Comparison of ENCODE assay signal across 14 cellular contexts in the genomic region with DNA sequence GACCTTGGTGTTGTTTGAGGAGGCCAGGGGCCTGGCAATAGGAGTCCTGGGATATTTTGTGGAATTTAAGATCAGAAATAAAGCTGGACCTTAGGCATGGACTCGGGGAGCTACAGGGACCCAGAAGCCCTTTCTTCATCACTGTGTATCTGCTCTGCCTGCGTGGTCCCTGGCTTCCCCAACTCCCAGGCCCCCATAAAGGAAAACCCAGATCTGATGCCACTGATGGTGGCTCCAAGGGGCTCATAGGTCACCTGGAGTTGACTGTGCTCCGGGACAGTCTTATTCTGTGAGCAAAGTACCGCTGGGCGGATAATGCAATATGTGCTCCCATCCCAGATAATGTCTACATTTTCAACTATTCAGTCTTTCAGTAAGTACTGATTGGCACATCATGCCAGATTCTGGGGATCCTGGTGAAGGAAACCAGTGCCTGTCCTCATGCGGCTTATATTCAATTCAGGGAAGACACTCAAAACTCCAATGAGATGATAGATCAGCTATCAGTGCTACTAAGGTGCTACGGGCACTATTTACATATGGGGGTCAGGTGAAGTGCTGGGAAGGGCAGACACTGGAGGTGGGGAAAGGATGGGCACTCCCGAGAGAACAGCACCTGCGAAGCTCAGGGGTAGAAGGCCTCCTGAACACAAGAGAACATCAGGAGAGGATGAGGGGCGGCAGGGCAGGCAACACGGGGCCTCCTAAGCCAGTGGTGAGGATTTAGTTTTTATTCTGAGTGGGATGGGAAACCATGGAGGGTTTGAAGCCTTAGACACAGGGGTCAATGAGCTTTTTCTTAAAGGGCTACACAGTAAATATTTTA. TPM values are rescaled to one million over a fixed set of nuclear protein-coding genes. Genes with fewer than 3 reads are reported as not detected.
DNase-seq lines count a peak whose midpoint lies in the region; ATAC-seq, FAIRE-seq and TF ChIP-seq lines count a peak whose summit lies in the region.
"Had no signal": no experiment of that assay in that cellular context is flagged by ENCODE, and none has a peak within 500 bp of the region (broad histone marks: within the 10 kb centered on the region; RNA-seq: fewer than 3 reads in every experiment).

No MANE protein-coding gene starts in this region.

- no TSS peak for BruUV-seq in GM12878 (replicated peaks; lab: Mats Ljungman, UMichigan)

- H4K91ac ChIP-seq in mesenchymal stem cell (ENCODE audit: low read length) = no peak overlapping the region

- H3K79me2 ChIP-seq in GM12878 (ENCODE audit: control insufficient read depth, insufficient read depth, low read length) = peaks cover 11% of the 10 kb centered on the region

- H3K14ac ChIP-seq in mesenchymal stem cell (ENCODE audit: low read length in 2 of 2) = no peak overlapping the region

- no peaks in the 10 kb centered on the region for H4K20me1 ChIP-seq in GM12878 (ENCODE audit: control insufficient read depth, insufficient read depth)

- peaks cover 13% of the 10 kb centered on the region for H3K79me1 ChIP-seq in mesenchymal stem cell (replicated peaks; ENCODE audit: low read length, poor library complexity, severe bottlenecking)

- H3K4me1 ChIP-seq in GM12878 (ENCODE audit: control insufficient read depth, insufficient read depth, low read length) (peaks cover 71% of the 10 kb centered on the region), mesenchymal stem cell (ENCODE audit: control insufficient read depth, insufficient read depth, low read depth, low read length) (peaks cover 39% of the 10 kb centered on the region), thymus (ENCODE audit: control insufficient read depth, insufficient read depth, low read length) (peaks cover 60% of the 10 kb centered on the region), HAP-1 (peaks cover 26% of the 10 kb centered on the region)

- H3K27ac Mint-ChIP-seq in activated naive CD4-positive, alpha-beta T cell treated with anti-CD3 and anti-CD28 coated beads, Interleukin-2, amount 10 ng/mL, durations not matched to agents 7 days and 5 days = peak overlapping the region; percentile 47

- H3K4me3 Mint-ChIP-seq in activated naive CD4-positive, alpha-beta T cell treated with anti-CD3 and anti-CD28 coated beads, Interleukin-2, amount 10 ng/mL, durations not matched to agents 7 days and 5 days = no peak overlapping the region

- SMC1A ChIA-PET in GM12878 (lab: Charles Lee; ENCODE audit: uncharacterized antibody, unreplicated experiment) = interaction anchor here (0.9 to 16.7 kb wide), 15 partner anchors 8 to 309 kb away, joined by 3 to 397 read pairs (median 4); a partner anchor contains a TSS

- peaks cover 55% of the 10 kb centered on the region for H3K4me1 Mint-ChIP-seq in activated naive CD4-positive, alpha-beta T cell treated with anti-CD3 and anti-CD28 coated beads, Interleukin-2, amount 10 ng/mL, durations not matched to agents 7 days and 5 days

- no peak overlapping the region for H3K18ac ChIP-seq in mesenchymal stem cell (ENCODE audit: low read depth in 1 of 2, low read length in 2 of 2)

- H2BK15ac ChIP-seq in mesenchymal stem cell (ENCODE audit: low read depth, poor library complexity, severe bottlenecking) = no peak overlapping the region

- TF ChIP-seq POLR2A in GM12878 (IDR thresholded peaks at IDR 0.05; ENCODE audit: low read depth, low read length) = no peak; the same call in 1 of the 2 replicates

- H3K36me3 ChIP-seq in GM12878 (ENCODE audit: control insufficient read depth in 2 of 2, insufficient read depth in 2 of 2, low read length in 1 of 2) (no peaks in the 10 kb centered on the region; a peak in 2 of 4 replicates), mesenchymal stem cell (ENCODE audit: control insufficient read depth in 1 of 2, insufficient read depth in 2 of 2, low read depth in 1 of 2, low read length in 2 of 2) (peaks cover 7 to 29% of the 10 kb centered on the region in 2 experiments), thymus (ENCODE audit: control insufficient read depth, insufficient read depth) (no peaks in the 10 kb centered on the region), HAP-1 (replicated peaks) (no peaks in the 10 kb centered on the region), WERI-Rb-1 (no peaks in the 10 kb centered on the region)
- H3K36me3 ChIP-seq: thyroid gland had no signal

- no peak overlapping the region for H3K4ac ChIP-seq in mesenchymal stem cell (ENCODE audit: low read depth in 1 of 2, low read length in 2 of 2)

- RAD21 ChIA-PET in GM12878 (lab: Charles Lee; ENCODE audit: unreplicated experiment) = interaction anchor here (0.7 to 17.3 kb wide), 7 partner anchors 8 to 184 kb away, joined by 3 to 413 read pairs (median 6); a partner anchor contains a TSS

- H4K8ac ChIP-seq in mesenchymal stem cell (ENCODE audit: low read length) = no peak overlapping the region

- H3K4me2 ChIP-seq in GM12878 (ENCODE audit: control insufficient read depth, insufficient read depth) = peak overlapping the region; percentile 34
- H3K4me2 ChIP-seq in mesenchymal stem cell (ENCODE audit: low read length, poor library complexity, severe bottlenecking) = no peak overlapping the region

- CTCF ChIA-PET in activated naive CD4-positive, alpha-beta T cell treated with anti-CD3 and anti-CD28 coated beads, Interleukin-2, amount 10 ng/mL, durations not matched to agents 7 days and 5 days (lab: Charles Lee) = interaction anchor here (0.6 to 3.9 kb wide), 3 partner anchors 23 to 69 kb away, joined by 3 to 10 read pairs (median 4); no protein-coding TSS in a partner anchor
- CTCF ChIA-PET in GM12878 (lab: Yijun Ruan, JAX) = interaction anchor here (0.5 to 17.2 kb wide), 7 partner anchors 9 to 187 kb away, joined by 3 to 244 read pairs (median 5); a partner anchor contains a TSS

- H3K27me3 ChIP-seq in GM12878 (replicated peaks in 1 of 2; ENCODE audit: control insufficient read depth in 2 of 2, insufficient read depth in 2 of 2, low read length in 1 of 2) (no peaks in the 10 kb centered on the region), mesenchymal stem cell (ENCODE audit: control insufficient read depth in 1 of 2, insufficient read depth in 1 of 2, low read length in 2 of 2) (no peaks in the 10 kb centered on the region), thymus (ENCODE audit: control insufficient read depth, insufficient read depth) (no peaks in the 10 kb centered on the region), HAP-1 (ENCODE audit: low read depth) (no peaks in the 10 kb centered on the region), WERI-Rb-1 (ENCODE audit: insufficient read depth, low read depth, severe bottlenecking) (no peaks in the 10 kb centered on the region)
- H3K27me3 ChIP-seq: thyroid gland had no signal

- peak overlapping the region; percentile 13 for H2AK5ac ChIP-seq in mesenchymal stem cell (ENCODE audit: low read length, severe bottlenecking)

- no peaks in the 10 kb centered on the region for H3K9me3 Mint-ChIP-seq in activated naive CD4-positive, alpha-beta T cell treated with anti-CD3 and anti-CD28 coated beads, Interleukin-2, amount 10 ng/mL, durations not matched to agents 7 days and 5 days

- H3K27me3 Mint-ChIP-seq in activated naive CD4-positive, alpha-beta T cell treated with anti-CD3 and anti-CD28 coated beads, Interleukin-2, amount 10 ng/mL, durations not matched to agents 7 days and 5 days = peaks cover 5% of the 10 kb centered on the region

- H2AFZ ChIP-seq in GM12878 (ENCODE audit: control insufficient read depth, low read depth, low read length) (no peak overlapping the region), mesenchymal stem cell (ENCODE audit: low read depth, low read length) (no peak overlapping the region)

- H3K4me3 ChIP-seq in GM12878 (no peak overlapping the region), mesenchymal stem cell (ENCODE audit: insufficient read depth in 1 of 2, low read depth in 1 of 2, low read length in 2 of 2) (no peak overlapping the region), thymus (ENCODE audit: low read length) (no peak overlapping the region), HAP-1 (no peak overlapping the region), WERI-Rb-1 (ENCODE audit: low read depth, low read length) (no peak overlapping the region)
- H3K4me3 ChIP-seq: lung, thyroid gland had no signal

- no peaks in the 10 kb centered on the region for H3K9me3 ChIP-seq in GM12878 (replicated peaks; ENCODE audit: control insufficient read depth, insufficient read depth, low read length)
- H3K9me3 ChIP-seq in mesenchymal stem cell (ENCODE audit: control insufficient read depth, low read length) = no peaks in the 10 kb centered on the region
- no peaks in the 10 kb centered on the region for H3K9me3 ChIP-seq in thymus (ENCODE audit: control insufficient read depth)
- H3K9me3 ChIP-seq in HAP-1 = no peaks in the 10 kb centered on the region
- H3K9me3 ChIP-seq in WERI-Rb-1 (ENCODE audit: severe bottlenecking) = no peaks in the 10 kb centered on the region
- H3K9me3 ChIP-seq: thyroid gland had no signal

- intact Hi-C loops in GM12878 (cut with micrococcal nuclease; ENCODE audit: unreplicated experiment) = loop anchor here (10.0 kb wide), 2 partner anchors 304 to 456 kb away; a partner anchor contains a TSS

- peak overlapping the region in 1 of 2 experiments; percentile 47 for H2BK12ac ChIP-seq in mesenchymal stem cell (ENCODE audit: low read length in 2 of 2)

- peaks cover 8% of the 10 kb centered on the region for H3K36me3 Mint-ChIP-seq in activated naive CD4-positive, alpha-beta T cell treated with anti-CD3 and anti-CD28 coated beads, Interleukin-2, amount 10 ng/mL, durations not matched to agents 7 days and 5 days

- H2BK5ac ChIP-seq in mesenchymal stem cell (ENCODE audit: low read depth, low read length, poor library complexity, severe bottlenecking) = no peak overlapping the region

- no peak overlapping the region for H2BK120ac ChIP-seq in mesenchymal stem cell (ENCODE audit: low read depth, low read length)

- no peak for TF ChIP-seq RAD21 in GM12878 (IDR thresholded peaks at IDR 0.05; ENCODE audit: insufficient read depth, low read depth, low read length)

- no peak for DNase-seq in activated naive CD4-positive, alpha-beta T cell treated with anti-CD3 and anti-CD28 coated beads, Interleukin-2, amount 10 ng/mL, durations not matched to agents 7 days and 5 days
- no peak for DNase-seq in activated naive CD4-positive, alpha-beta T cell treated with anti-CD3 and anti-CD28 coated beads, Interleukin-2, amount 50 U/mL, for 16 hours
- DNase-seq in GM12878 (ENCODE audit: low read depth, low spot score) = no peak
- DNase-seq in mesenchymal stem cell = no peak
- no peak for DNase-seq in HAP-1 (ENCODE audit: low spot score in 2 of 2)
- no peak for DNase-seq in WERI-Rb-1
- DNase-seq in mesenteric fat pad (ENCODE audit: low spot score) = no peak
- DNase-seq: effector memory CD4-positive, alpha-beta T cell; NCI-H2029 treated with DMSO at 0.1 percent for 48 hours; thyroid gland had no signal

- no peak for ATAC-seq in GM12878

- TF ChIP-seq CTCF in GM12878 (IDR thresholded peaks at IDR 0.05 in 2 of 3, conservative IDR thresholded peaks at IDR 0.05 in 1 of 3; ENCODE audit: control insufficient read depth in 2 of 3, extremely low read depth in 1 of 3, insufficient read depth in 1 of 3, low read depth in 3 of 3, low read length in 3 of 3) = no peak
- TF ChIP-seq CTCF in WERI-Rb-1 (IDR thresholded peaks at IDR 0.05; ENCODE audit: low read depth, low read length) = no peak

- POLR2A ChIA-PET in GM12878 (lab: Charles Lee) = interaction anchor here (1.2 to 10.5 kb wide), 6 partner anchors 9 to 218 kb away, joined by 3 to 199 read pairs (median 9); a partner anchor contains a TSS

- no peak overlapping the region for H3K27ac ChIP-seq in GM12878 (ENCODE audit: control insufficient read depth, insufficient read depth)
- H3K27ac ChIP-seq in mesenchymal stem cell (ENCODE audit: low read length, poor library complexity, severe bottlenecking) = no peak overlapping the region
- H3K27ac ChIP-seq in thymus (ENCODE audit: low read depth) = peak overlapping the region; percentile 18
- H3K27ac ChIP-seq in WERI-Rb-1 = no peak overlapping the region

- in situ Hi-C loops in GM12878 (cut with MboI) = loop anchor here (10.0 kb wide), 1 partner anchor 456 kb away; a partner anchor contains a TSS
- in situ Hi-C loops in HAP-1 (cut with MboI; ENCODE audit: low sequenced_read_pairs) = no loop called here

- H3K23ac ChIP-seq in mesenchymal stem cell (ENCODE audit: low read length in 2 of 2) = no peak overlapping the region

- no peak overlapping the region for H3K9ac ChIP-seq in GM12878 (ENCODE audit: control insufficient read depth, insufficient read depth, low read length)
- H3K9ac ChIP-seq in mesenchymal stem cell (ENCODE audit: low read length) = peak overlapping the region; percentile 64

- TF ChIP-seq EP300 in GM12878 (IDR thresholded peaks at IDR 0.05; ENCODE audit: borderline replicate concordance in 1 of 2, control insufficient read depth in 1 of 2, low read depth in 2 of 2, low read length in 2 of 2) = no peak

- 98% methylated on average over 11 of the region's 11 CpGs for WGBS in GM12878 (ENCODE audit: insufficient coverage, insufficient replicate concordance, low lambda C conversion rate, missing lambda C conversion rate)
- 95% methylated on average over 11 of the region's 11 CpGs for WGBS in mesenchymal stem cell
- 96% methylated on average over 11 of the region's 11 CpGs for WGBS in thymus

- FAIRE-seq in GM12878 (lab: Jason Lieb, UNC) = no peak
- FAIRE-seq: A204.1 had no signal

RNA-seq across cellular contexts. Expression of a gene that starts 5.5 kb away (rescaled TPM):
- total RNA-seq in GM12878 (2013; cell fraction: nucleolus; rRNA removed) = 102 and 112 TPM in 2 replicates
- total RNA-seq in GM12878 (2014; rRNA removed) (31.4 and 31.5 TPM in 2 replicates), GM12878 (2014; rRNA removed; fragmentation: Illumina TruSeq; extraction: Trizol) (15.2 and 17.0 TPM in 2 replicates), GM12878 (2021) (20.7 and 21.0 TPM in 2 replicates), mesenteric fat pad (15.4 TPM)
- polyA plus RNA-seq in GM12878 (2011; ENCODE audit: low read depth) = 24.8 TPM
- polyA plus RNA-seq in GM12878 (2011; rRNA removed) (10.6 and 24.1 TPM in 2 replicates), GM12878 (2014; fragmentation: Illumina TruSeq; extraction: Trizol) (8.7 and 25.8 TPM in 2 replicates), GM12878 (2014; fragmentation: Nextera tagmentation; extraction: Ambion mirVana) (1 to 10 TPM; 3.2 to 5.3 TPM), GM12878 (2014; rRNA removed) (32.3 and 33.3 TPM in 2 replicates), GM12878 (2016; fragmentation: Nextera tagmentation; extraction: Ambion mirVana) (10 to 100 TPM; 23.6 to 29.5 TPM), thymus (28.0 TPM)
- polyA plus RNA-seq in GM12878 (2011; cell fraction: cytosol; rRNA removed) = 39.6 and 46.7 TPM in 2 replicates
- polyA plus RNA-seq in GM12878 (2011; cell fraction: nucleus; rRNA removed) = 17.9 and 23.7 TPM in 2 replicates
- polyA plus RNA-seq in GM12878 (2012) = 44.5 and 45.4 TPM in 2 replicates
- 19.2 and 29.2 TPM in 2 replicates for polyA minus RNA-seq in GM12878 (2011; rRNA and poly(A)+ RNA removed)
- polyA minus RNA-seq in GM12878 (2011; cell fraction: cytosol; rRNA and poly(A)+ RNA removed) = 4.7 and 6.8 TPM in 2 replicates
- 4.2 and 6.7 TPM in 2 replicates for polyA minus RNA-seq in GM12878 (2011; cell fraction: nucleus; rRNA and poly(A)+ RNA removed)
- polyA plus RNA-seq in mesenchymal stem cell (2013, experiment 1 of 2) = 2.0 TPM
- polyA plus RNA-seq in mesenchymal stem cell (2013, experiment 2 of 2) = 2.2 TPM

RNA-seq across cellular contexts. Expression of a gene that starts 41.3 kb away (rescaled TPM):
- 0.27 TPM in 1 of 2 replicates, not detected in the other for total RNA-seq in GM12878 (2013; cell fraction: nucleolus; rRNA removed)
- total RNA-seq in GM12878 (2014; rRNA removed) = 0.05 and 0.11 TPM in 2 replicates
- total RNA-seq in GM12878 (2014; rRNA removed; fragmentation: Illumina TruSeq; extraction: Trizol) = not detected in 2 replicates
- total RNA-seq in GM12878 (2021) = 0.44 TPM in 1 of 2 replicates, not detected in the other
- polyA plus RNA-seq in GM12878 (2011; ENCODE audit: low read depth) = 0.22 TPM
- 0.23 and 0.29 TPM in 2 replicates for polyA plus RNA-seq in GM12878 (2011; rRNA removed)
- 0.19 and 0.35 TPM in 2 replicates for polyA plus RNA-seq in GM12878 (2011; cell fraction: cytosol; rRNA removed)
- polyA plus RNA-seq in GM12878 (2011; cell fraction: nucleus; rRNA removed) = 0.59 and 0.67 TPM in 2 replicates
- polyA plus RNA-seq in GM12878 (2012) = 0.12 and 0.53 TPM in 2 replicates
- polyA plus RNA-seq in GM12878 (2014; fragmentation: Illumina TruSeq; extraction: Trizol) = not detected in 2 replicates
- not detected for polyA plus RNA-seq in GM12878 (2014; fragmentation: Nextera tagmentation; extraction: Ambion mirVana)
- polyA plus RNA-seq in GM12878 (2014; rRNA removed) = 0.08 TPM in 1 of 2 replicates, not detected in the other
- under 1 TPM; 0.15 to 0.19 TPM for polyA plus RNA-seq in GM12878 (2016; fragmentation: Nextera tagmentation; extraction: Ambion mirVana)
- polyA minus RNA-seq in GM12878 (2011; rRNA and poly(A)+ RNA removed) = 0.41 and 0.51 TPM in 2 replicates
- polyA minus RNA-seq in GM12878 (2011; cell fraction: cytosol; rRNA and poly(A)+ RNA removed) = not detected in 2 replicates
- polyA minus RNA-seq in GM12878 (2011; cell fraction: nucleus; rRNA and poly(A)+ RNA removed) = 0.12 and 0.48 TPM in 2 replicates
- 108 TPM for polyA plus RNA-seq in mesenchymal stem cell (2013, experiment 1 of 2)
- 109 TPM for polyA plus RNA-seq in mesenchymal stem cell (2013, experiment 2 of 2)
- 4.0 TPM for polyA plus RNA-seq in thymus
- total RNA-seq in mesenteric fat pad = 13.0 TPM
- total RNA-seq: activated CD8-positive, alpha-beta memory T cell treated with anti-CD3 and anti-CD28 coated beads for 36 hours had no signal
